ENCODE assay signal across 23 cellular contexts in the genomic region with DNA sequence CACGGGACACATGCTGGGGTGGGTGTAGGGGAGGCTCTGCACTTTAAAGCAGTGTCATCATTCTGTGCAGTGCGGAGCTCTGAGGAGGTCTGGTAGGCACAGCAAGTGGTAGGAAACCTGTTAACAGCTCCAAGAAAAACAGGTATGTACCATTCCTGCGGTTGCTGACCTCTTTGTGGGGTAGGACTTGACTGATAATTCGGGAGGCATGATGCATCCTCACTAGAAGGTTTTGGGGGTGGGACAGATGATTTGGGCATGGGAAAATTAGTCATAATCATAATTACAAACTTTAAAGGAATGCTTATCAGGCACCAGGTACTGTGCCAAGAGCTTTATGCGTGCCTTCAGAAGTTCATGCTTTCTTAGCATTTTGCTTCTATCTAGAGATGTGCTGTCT. TPM values are rescaled to one million over a fixed set of nuclear protein-coding genes. Genes with fewer than 3 reads are reported as not detected.
DNase-seq lines count a peak whose midpoint lies in the region; ATAC-seq, FAIRE-seq and TF ChIP-seq lines count a peak whose summit lies in the region.
"Had no signal": no experiment of that assay in that cellular context is flagged by ENCODE, and none has a peak within 500 bp of the region (broad histone marks: within the 10 kb centered on the region; RNA-seq: fewer than 3 reads in every experiment).

No MANE protein-coding gene starts in this region.

- H3K36me3 Mint-ChIP-seq in HFFc6 (ENCODE audit: low read depth) = no peaks in the 10 kb centered on the region

- DNase-seq in HFFc6 (peak; percentile 41), astrocyte of the hippocampus (ENCODE audit: low read depth, low spot score) (peak; percentile 81), foreskin keratinocyte (peak in 1 of 2 donors; percentile 76), SIG-M5 (lab: John Stamatoyannopoulos, UW) (no peak), Right ventricle myocardium superior (no peak)
- DNase-seq: ACHN; activated CD4-positive, alpha-beta T cell treated with anti-CD3 and anti-CD28 coated beads, Interleukin-2, amount 50 U/mL, for 1 hour; activated CD8-positive, alpha-beta memory T cell treated with anti-CD3 and anti-CD28 coated beads, Interleukin-2, amount 50 U/mL, for 48 hours; activated gamma-delta T cell treated with Interleukin-2 at 50 U/mL for 16 hours; amygdala; cortex of kidney; NCI-H1092; NCI-H2029 treated with DMSO at 0.1 percent for 48 hours; NCI-H446 had no signal

- ATAC-seq in foreskin keratinocyte = peak; percentile 71
- no peak for ATAC-seq in HG03520 (IDR thresholded peaks at IDR 0.05; ENCODE audit: unreplicated experiment)
- no peak for ATAC-seq in HG03342 (IDR thresholded peaks at IDR 0.05; ENCODE audit: unreplicated experiment)
- ATAC-seq in Right ventricle myocardium superior (ENCODE audit: poor library complexity) = no peak

- intact Hi-C loops in Right ventricle myocardium superior (cut with DNase I) = no loop called here

- no peaks in the 10 kb centered on the region for H3K27me3 ChIP-seq in foreskin keratinocyte

- peak overlapping the region; percentile 35; the same call in 1 of the 2 replicates for H3K4me3 Mint-ChIP-seq in HFFc6
- H3K4me3 Mint-ChIP-seq: CD14-positive monocyte; T-helper 1 cell treated with Interleukin-12 subunit alpha and Interleukin-12 subunit beta and Interleukin-4 antibody, amounts not matched to agents 30 μg/mL and 1 μg/mL, for 36 hours had no signal

- H3K27ac Mint-ChIP-seq in HFFc6 = peak overlapping the region; percentile 57
- H3K27ac Mint-ChIP-seq: T-helper 1 cell treated with Interleukin-12 subunit alpha and Interleukin-12 subunit beta and Interleukin-4 antibody, amounts not matched to agents 30 μg/mL and 1 μg/mL, for 36 hours had no signal

- H3K4me1 Mint-ChIP-seq in HFFc6 (ENCODE audit: low read depth) = peaks cover 84% of the 10 kb centered on the region

- no peaks in the 10 kb centered on the region for H3K9me3 Mint-ChIP-seq in HFFc6
- H3K9me3 Mint-ChIP-seq: T-helper 1 cell treated with Interleukin-12 subunit alpha and Interleukin-12 subunit beta and Interleukin-4 antibody, amounts not matched to agents 30 μg/mL and 1 μg/mL, for 36 hours had no signal

- TF ChIP-seq CTCF in HFFc6 (IDR thresholded peaks at IDR 0.05) = no peak
- no peak for TF ChIP-seq CTCF in foreskin keratinocyte (conservative IDR thresholded peaks at IDR 0.05)

- no peak overlapping the region for H3K27ac ChIP-seq in foreskin keratinocyte
- H3K27ac ChIP-seq: VCaP had no signal

- H3K4me1 ChIP-seq in foreskin keratinocyte = peaks cover 34% of the 10 kb centered on the region

- no peaks in the 10 kb centered on the region for H3K27me3 Mint-ChIP-seq in HFFc6 (ENCODE audit: insufficient read depth)

- peak; percentile 97 for FAIRE-seq in A204.1 (lab: Jason Lieb, UNC)
- FAIRE-seq: endothelial cell of umbilical vein had no signal

RNA-seq across cellular contexts. Expression of a gene that starts 9.7 kb away (rescaled TPM):
- 10 to 100 TPM; 17.3 to 38.4 (median 31.5) TPM for total RNA-seq in HFFc6 (2021; fragmentation: NEBNext Ultra II Directional; extraction: Animal tissue kit (Norgen Biotek cat#: 25700))
- 4.3 and 4.5 TPM in 2 replicates for total RNA-seq in foreskin keratinocyte
- polyA plus RNA-seq in foreskin keratinocyte = 5.4 and 6.1 TPM in 2 replicates
- 3.8 TPM for total RNA-seq in Right ventricle myocardium superior

RNA-seq across cellular contexts. Expression of a gene that starts 10.5 kb away (rescaled TPM):
- 10 to 100 TPM; 59.4 to 76.5 (median 64.1) TPM for total RNA-seq in HFFc6 (2021; fragmentation: NEBNext Ultra II Directional; extraction: Animal tissue kit (Norgen Biotek cat#: 25700))
- total RNA-seq in foreskin keratinocyte (1.4 and 1.9 TPM in 2 replicates), Right ventricle myocardium superior (3.6 TPM)
- polyA plus RNA-seq in foreskin keratinocyte = 1.2 and 1.8 TPM in 2 replicates

RNA-seq across cellular contexts. Expression of a gene that starts 34.5 kb away (rescaled TPM):
- 10 to 100 TPM; 29.7 to 43.3 (median 33.6) TPM for total RNA-seq in HFFc6 (2021; fragmentation: NEBNext Ultra II Directional; extraction: Animal tissue kit (Norgen Biotek cat#: 25700))
- total RNA-seq in foreskin keratinocyte (35.6 and 37.1 TPM in 2 replicates), Right ventricle myocardium superior (28.5 TPM)
- 39.8 and 40.3 TPM in 2 replicates for polyA plus RNA-seq in foreskin keratinocyte

RNA-seq across cellular contexts. Expression of a gene that starts 34.7 kb away (rescaled TPM):
- total RNA-seq in HFFc6 (2021; fragmentation: NEBNext Ultra II Directional; extraction: Animal tissue kit (Norgen Biotek cat#: 25700)) = 100 to 1,000 TPM in 2 of 6 experiments, 10 to 100 TPM in 4; 81.0 to 119 (median 94.6) TPM
- total RNA-seq in foreskin keratinocyte = 138 and 144 TPM in 2 replicates
- 177 and 180 TPM in 2 replicates for polyA plus RNA-seq in foreskin keratinocyte
- 43.2 TPM for total RNA-seq in Right ventricle myocardium superior

RNA-seq across cellular contexts. Expression of a gene that starts 38.2 kb away (rescaled TPM):
- total RNA-seq in HFFc6 (2021; fragmentation: NEBNext Ultra II Directional; extraction: Animal tissue kit (Norgen Biotek cat#: 25700)) = under 1 TPM in 2 of 6 experiments, not detected in 4; 0.14 to 0.40 TPM
- total RNA-seq in foreskin keratinocyte = 2.5 and 4.2 TPM in 2 replicates
- 2.2 and 3.1 TPM in 2 replicates for polyA plus RNA-seq in foreskin keratinocyte
- total RNA-seq in Right ventricle myocardium superior = not detected
- total RNA-seq: mononuclear cell, subcutaneous adipose tissue had no signal
- polyA plus RNA-seq: CD14-positive monocyte had no signal

Comparison
In these comparisons a context has a peak if more than half of its experiments do, and no peak if none do; other contexts are left out.
1. DNase-seq: peak in HFFc6 (single experiment) and astrocyte of the hippocampus (single experiment); none in SIG-M5 (single experiment) and Right ventricle myocardium superior (single experiment).
2. RNA of a gene that starts 10.5 kb away (total RNA-seq): 59.4 to 76.5 TPM in HFFc6; 3.6 TPM in Right ventricle myocardium superior (single experiment) and 1.4 to 1.9 TPM in foreskin keratinocyte; every median in the first group is over 10 times any median in the second.